In the genomic region with DNA sequence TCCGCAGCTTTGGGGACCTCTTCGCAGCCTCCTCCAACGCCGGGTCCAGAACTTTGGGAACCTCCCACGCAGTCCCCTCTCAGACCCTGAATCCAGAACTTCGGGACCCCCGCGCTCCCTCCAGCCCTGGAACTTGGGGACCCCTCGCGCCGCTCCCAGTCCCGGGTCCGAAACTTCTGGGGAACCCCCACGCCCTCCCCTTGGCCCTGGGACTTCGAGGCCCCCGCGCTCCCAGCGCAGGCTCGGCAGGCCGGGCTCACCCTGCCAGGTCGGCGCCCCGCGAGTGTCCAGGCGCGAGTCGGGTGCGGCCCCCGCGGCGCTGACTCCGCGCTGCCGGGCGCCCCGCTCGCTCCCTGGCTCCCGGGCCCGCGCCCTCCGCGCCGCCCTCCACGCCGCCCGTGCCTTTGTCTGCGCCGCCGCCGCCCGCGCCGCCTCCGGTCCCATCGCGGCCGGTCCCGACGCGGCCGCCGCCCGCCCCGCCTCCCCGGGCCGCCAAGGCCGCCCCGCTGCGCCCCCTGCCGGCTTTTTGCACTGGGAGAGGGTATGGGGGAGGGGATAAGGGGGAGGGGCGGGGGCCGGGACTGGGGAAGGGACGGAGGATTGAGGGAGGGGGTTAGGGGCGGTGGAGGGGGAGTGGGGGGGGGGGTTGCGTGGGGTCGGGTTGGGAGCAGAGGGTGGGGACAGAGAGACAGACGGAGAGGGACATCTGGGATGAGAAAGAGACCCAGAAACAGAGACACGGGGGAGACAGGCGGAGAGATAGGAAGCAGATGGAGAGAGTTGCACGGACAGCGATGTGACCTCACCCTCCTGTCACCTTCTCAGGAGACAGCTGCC, we compare ENCODE assay signal across 8 cellular contexts. TPM values are rescaled to one million over a fixed set of nuclear protein-coding genes. Genes with fewer than 3 reads are reported as not detected.
A peak's percentile ranks its signal among the peaks of the same experiment; 100 is the strongest.
DNase-seq lines count a peak whose midpoint lies in the region; ATAC-seq and TF ChIP-seq lines count a peak whose summit lies in the region.

HOMER3 (minus strand) TSS at position 427 of the 837 bp plus-strand sequence. CDS start 2,235 bp downstream, outside the sequence.

- peak within 1 kb of the TSS; percentile 80 for H3K4me3 ChIP-seq in coronary artery

- H3K27ac Mint-ChIP-seq in activated CD4-positive, alpha-beta T cell treated with anti-CD3 and anti-CD28 coated beads, Interleukin-2, amount 10 ng/mL, durations not matched to agents 24 days and 14 days: no peak within 1 kb of the TSS

- H3K27me3 Mint-ChIP-seq in activated CD4-positive, alpha-beta T cell treated with anti-CD3 and anti-CD28 coated beads, Interleukin-2, amount 10 ng/mL, durations not matched to agents 24 days and 14 days: peaks cover 37% of the 10 kb centered on the region

- H3K4me1 Mint-ChIP-seq in activated CD4-positive, alpha-beta T cell treated with anti-CD3 and anti-CD28 coated beads, Interleukin-2, amount 10 ng/mL, durations not matched to agents 24 days and 14 days: peaks cover 7% of the 10 kb centered on the region

- H3K27ac ChIP-seq in coronary artery: peak within 1 kb of the TSS; percentile 35 to 80

- peak within 1 kb of the TSS; percentile 69 for H3K4me3 Mint-ChIP-seq in activated CD4-positive, alpha-beta T cell treated with anti-CD3 and anti-CD28 coated beads, Interleukin-2, amount 10 ng/mL, durations not matched to agents 24 days and 14 days

- intact Hi-C loops in activated CD4-positive, alpha-beta T cell treated with anti-CD3 and anti-CD28 coated beads, Interleukin-2, amount 10 ng/mL, durations not matched to agents 24 days and 14 days (cut with micrococcal nuclease): no loop called here

- peak; percentile 10 for DNase-seq in DMS79 treated with DMSO at 0.1 percent for 48 hours (lab: John Stamatoyannopoulos, UW)
- no peak for DNase-seq in DMS79 (lab: John Stamatoyannopoulos, UW)
- peak; percentile 40 for DNase-seq in NCI-H1694 (lab: John Stamatoyannopoulos, UW)
- peak; percentile 93 for DNase-seq in activated CD4-positive, alpha-beta T cell treated with anti-CD3 and anti-CD28 coated beads, Interleukin-2, amount 10 ng/mL, durations not matched to agents 24 days and 14 days
- DNase-seq in coronary artery (ENCODE audit: low spot score): peak; percentile 82
- DNase-seq in left kidney (ENCODE audit: low read depth, low spot score): peak; percentile 89
- DNase-seq in stimulated activated CD4-positive, alpha-beta T cell treated with anti-CD3 and anti-CD28 coated beads, Interleukin-1b, Interleukin-23, amount 100 ng/mL, for 4 hours (ENCODE audit: low read depth in 2 of 2): peak; percentile 78 to 82

- no peaks in the 10 kb centered on the region for H3K36me3 Mint-ChIP-seq in activated CD4-positive, alpha-beta T cell treated with anti-CD3 and anti-CD28 coated beads, Interleukin-2, amount 10 ng/mL, durations not matched to agents 24 days and 14 days (ENCODE audit: low read depth)

- no peaks in the 10 kb centered on the region for H3K9me3 Mint-ChIP-seq in activated CD4-positive, alpha-beta T cell treated with anti-CD3 and anti-CD28 coated beads, Interleukin-2, amount 10 ng/mL, durations not matched to agents 24 days and 14 days

- ATAC-seq in GM21367 (IDR thresholded peaks at IDR 0.05; ENCODE audit: unreplicated experiment): no peak

- TF ChIP-seq CTCF in coronary artery (IDR thresholded peaks at IDR 0.05): peak; percentile 24

RNA-seq across cellular contexts. Expression of gene HOMER3, which starts in this region (rescaled TPM):
- total RNA-seq in activated CD4-positive, alpha-beta T cell treated with anti-CD3 and anti-CD28 coated beads, Interleukin-2, amount 10 ng/mL, durations not matched to agents 24 days and 14 days: 1.3 and 1.4 TPM in 2 replicates
